11 cellular contexts compared by ENCODE assay signal in the genomic region with DNA sequence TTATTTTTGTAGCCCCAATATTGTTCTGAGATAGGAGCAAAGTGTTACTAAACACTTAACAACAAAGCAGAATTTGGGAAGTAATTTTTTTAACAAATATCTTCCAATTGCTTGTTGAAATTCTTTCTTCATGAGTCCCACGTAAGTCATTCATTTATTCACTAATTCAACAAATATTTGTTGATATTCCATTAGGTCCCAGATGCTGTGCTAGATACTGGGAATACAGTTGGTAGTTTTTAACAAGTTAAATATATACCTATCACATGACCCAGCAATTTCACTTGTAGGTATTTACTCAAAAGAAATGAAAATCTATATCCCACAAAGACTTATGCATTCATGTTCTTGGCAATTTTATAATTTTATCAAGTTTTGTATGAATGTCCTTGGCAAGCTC. TPM values are rescaled to one million over a fixed set of nuclear protein-coding genes. Genes with fewer than 3 reads are reported as not detected.
"Had no signal": no experiment of that assay in that cellular context is flagged by ENCODE, and none has a peak within 500 bp of the region (broad histone marks: within the 10 kb centered on the region; RNA-seq: fewer than 3 reads in every experiment).

No MANE protein-coding gene starts in this region.

- H3K27ac ChIP-seq: HL-60 had no signal

- ATAC-seq: GM23338, HepG2 had no signal

- H2AFZ ChIP-seq: GM23338 had no signal

- FAIRE-seq: H1, H54, HepG2 had no signal

- DNase-seq: H9, HCEC 1CT, HFFc6, KG1 had no signal

- H3K4me3 ChIP-seq: GM23338 had no signal

- H3K4me2 ChIP-seq: GM23338 had no signal

RNA-seq across cellular contexts. Expression of gene KLHL41, which starts 37.3 kb away (rescaled TPM):
- total RNA-seq: GM23338, H1, H9, HT1080 had no signal
- polyA plus RNA-seq: GM23338, H1, IgD-negative memory B cell had no signal
